In the genomic region with DNA sequence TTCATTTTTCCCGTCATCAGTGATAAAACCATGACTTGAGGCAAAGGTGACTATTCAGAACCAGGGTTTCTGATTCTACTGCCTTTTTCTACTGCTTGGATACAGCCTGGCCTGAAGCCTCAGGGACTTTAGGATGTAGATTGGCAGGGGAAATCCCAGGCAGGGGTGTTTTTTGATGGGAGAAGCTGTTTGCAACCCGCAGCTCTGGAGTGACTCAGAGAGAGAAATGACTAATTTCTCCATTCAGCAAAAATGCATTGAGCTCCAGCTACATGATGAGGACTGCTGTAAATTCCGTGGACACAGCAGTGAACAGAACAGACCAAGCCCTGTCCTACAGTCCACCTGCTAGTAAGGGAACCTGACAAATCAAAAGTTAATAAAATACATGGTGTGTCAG, we compare ENCODE assay signal across 14 cellular contexts.
DNase-seq lines count a peak whose midpoint lies in the region; ATAC-seq and TF ChIP-seq lines count a peak whose summit lies in the region.
"Had no signal": no experiment of that assay in that cellular context is flagged by ENCODE, and none has a peak within 500 bp of the region (broad histone marks: within the 10 kb centered on the region; RNA-seq: fewer than 3 reads in every experiment).

No MANE protein-coding gene starts in this region.

- no peaks in the 10 kb centered on the region for H3K9me3 ChIP-seq in left lung
- H3K9me3 ChIP-seq in MG63 = no peaks in the 10 kb centered on the region

- no peak overlapping the region for H3K4me3 ChIP-seq in left lung
- H3K4me3 ChIP-seq in MG63 = no peak overlapping the region
- H3K4me3 ChIP-seq: skin epidermis had no signal

- H3K36me3 ChIP-seq in left lung = no peaks in the 10 kb centered on the region
- H3K36me3 ChIP-seq in MG63 = no peaks in the 10 kb centered on the region

- no peak overlapping the region for H3K4me3 Mint-ChIP-seq in HFFc6
- H3K4me3 Mint-ChIP-seq: activated naive CD8-positive, alpha-beta T cell had no signal

- H3K27me3 ChIP-seq in left lung (no peaks in the 10 kb centered on the region), MG63 (no peaks in the 10 kb centered on the region)

- TF ChIP-seq CTCF in HFFc6 (IDR thresholded peaks at IDR 0.05) (no peak), left lung (IDR thresholded peaks at IDR 0.05) (no peak)

- no peak overlapping the region for H3K27ac Mint-ChIP-seq in HFFc6
- H3K27ac Mint-ChIP-seq: activated naive CD8-positive, alpha-beta T cell had no signal

- in situ Hi-C loops in Caki2 (cut with HindIII; ENCODE audit: low pct_unique_long_range_greater_than_20kb, low sequenced_read_pairs) = no loop called here

- intact Hi-C loops in left lung (cut with DNase I) = no loop called here
- intact Hi-C loops in left colon (cut with DNase I, micrococcal nuclease) = no loop called here

- H3K4me1 ChIP-seq in left lung = no peaks in the 10 kb centered on the region

- DNase-seq in Caki2 (ENCODE audit: low read depth) (peak; percentile 56), HFFc6 (peak; percentile 57), amniotic stem cell (lab: John Stamatoyannopoulos, UW) (peak; percentile 66), left lung (no peak), ecto neural progenitor cell (ENCODE audit: low spot score) (no peak), MG63 (no peak), left colon (no peak)
- DNase-seq: GDM1, mesendoderm, NCI-H82 had no signal

- H3K9me3 Mint-ChIP-seq in HFFc6 = peaks cover 23% of the 10 kb centered on the region; the same call in 1 of the 2 replicates

- H3K4me1 Mint-ChIP-seq in HFFc6 (ENCODE audit: low read depth) = peaks cover 7% of the 10 kb centered on the region; the same call in 1 of the 2 replicates

- no peak overlapping the region for H3K27ac ChIP-seq in left lung
- H3K27ac ChIP-seq: KMS-11, skin epidermis had no signal

- peak; percentile 32 for ATAC-seq in left lung
- ATAC-seq in HG03280 (IDR thresholded peaks at IDR 0.05; ENCODE audit: unreplicated experiment) = no peak
- no peak for ATAC-seq in left colon

- peaks cover 2% of the 10 kb centered on the region; the same call in 1 of the 2 replicates for H3K27me3 Mint-ChIP-seq in HFFc6 (ENCODE audit: insufficient read depth)

- no peaks in the 10 kb centered on the region for H3K36me3 Mint-ChIP-seq in HFFc6 (ENCODE audit: low read depth)
- H3K36me3 Mint-ChIP-seq: activated naive CD8-positive, alpha-beta T cell had no signal

Comparison
In these comparisons a context has a peak if more than half of its experiments do, and no peak if none do; other contexts are left out.
1. DNase-seq: peak in Caki2 (single experiment), HFFc6 (single experiment) and amniotic stem cell (single experiment); none in left lung (0 of 2), ecto neural progenitor cell (single experiment), MG63 (single experiment) and left colon (0 of 2).